ENCODE assay signal across 20 cellular contexts in genomic region chr1:187236676-187237075, GRCh38.
"Had no signal": no experiment of that assay in that cellular context is flagged by ENCODE, and none has a peak within 500 bp of the region (broad histone marks: within the 10 kb centered on the region; RNA-seq: fewer than 3 reads in every experiment).

No MANE protein-coding gene starts in this region.

- FAIRE-seq: bronchial epithelial cell had no signal

- H3K36me3 ChIP-seq: adrenal gland, esophagus squamous epithelium, gastrocnemius medialis, neural progenitor cell, transverse colon, uterus had no signal

- H3K9me3 ChIP-seq: adrenal gland, esophagus squamous epithelium, gastrocnemius medialis, transverse colon, uterus had no signal

- H3K27ac ChIP-seq: adrenal gland, esophagus squamous epithelium, gastrocnemius medialis, neural progenitor cell, transverse colon, uterus had no signal

- DNase-seq: activated CD4-positive, alpha-beta T cell treated with anti-CD3 and anti-CD28 coated beads for 1 hour; activated CD4-positive, alpha-beta T cell treated with anti-CD3 and anti-CD28 coated beads, Interleukin-2, amount 50 U/mL, for 1 hour; activated gamma-delta T cell treated with Interleukin-2 at 50 U/mL for 16 hours; activated T-cell treated with anti-CD3 and anti-CD28 coated beads, Interleukin-2, amount 50 U/mL, for 1 hour; adrenal gland; cortex of kidney; endodermal cell; esophagus squamous epithelium; gastrocnemius medialis; islet precursor cell; naive thymus-derived CD4-positive, alpha-beta T cell; stimulated activated CD4-positive, alpha-beta T cell treated with anti-CD3 and anti-CD28 coated beads, Interleukin-2, amount 100 ng/mL, for 48 hours; stimulated activated CD8-positive, alpha-beta memory T cell treated with anti-CD3 and anti-CD28 coated beads, Interleukin-4, amount 100 ng/mL, for 48 hours; stimulated activated naive B cell treated with anti-CD40 and anti-IgM and Interleukin-4, amounts not matched to agents 10 μg/mL and 1 μg/mL and 100 μg/mL, for 72 hours; transverse colon; uterus had no signal

- H3K27me3 ChIP-seq: adrenal gland, esophagus squamous epithelium, neural progenitor cell, transverse colon, uterus had no signal

- H3K9ac ChIP-seq: neural progenitor cell had no signal

- H3K4me1 ChIP-seq: adrenal gland, esophagus squamous epithelium, gastrocnemius medialis, neural progenitor cell, transverse colon, uterus had no signal

- H3K4me3 ChIP-seq: adrenal gland, esophagus squamous epithelium, gastrocnemius medialis, lung, neural progenitor cell, transverse colon, uterus had no signal

- ATAC-seq: activated naive CD4-positive, alpha-beta T cell treated with anti-CD3 and anti-CD28 coated beads, Interleukin-2, amount 50 U/mL, for 72 hours; gastrocnemius medialis; naive thymus-derived CD4-positive, alpha-beta T cell; stimulated activated naive B cell treated with anti-CD40 and anti-IgM and Interleukin-4, amounts not matched to agents 10 μg/mL and 1 μg/mL and 100 μg/mL, for 72 hours had no signal
